Comparison of ENCODE assay signal across 8 cellular contexts in genomic region chr10:102461187-102462054, GRCh38. TPM values are rescaled to one million over a fixed set of nuclear protein-coding genes. Genes with fewer than 3 reads are reported as not detected.
DNase-seq lines count a peak whose midpoint lies in the region; ATAC-seq lines count a peak whose summit lies in the region.

No MANE protein-coding gene starts in this region.

- H4K20me1 ChIP-seq in BLaER1 treated with 17β-estradiol and CSF1 and Interleukin-3, amounts not matched to agents 10 nM and 100 nM: no peaks in the 10 kb centered on the region; a peak in 1 of 22 replicates

- H3K27ac ChIP-seq in BLaER1 treated with 17β-estradiol and CSF1 and Interleukin-3, amounts not matched to agents 10 nM and 100 nM: peak overlapping the region; percentile 54 to 76 (median 70); a peak in 21 of 22 replicates

- no peaks in the 10 kb centered on the region for H3K27me3 Mint-ChIP-seq in activated CD8-positive, alpha-beta T cell treated with anti-CD3 and anti-CD28 coated beads, Interleukin-2, amount 10 ng/mL, durations not matched to agents 7 days and 5 days (ENCODE audit: low read depth)

- H3K4me1 ChIP-seq in BLaER1 treated with 17β-estradiol and CSF1 and Interleukin-3, amounts not matched to agents 10 nM and 100 nM: peaks cover 32 to 42% (median 37%) of the 10 kb centered on the region in 10 experiments

- CTCF ChIA-PET in activated CD8-positive, alpha-beta T cell treated with anti-CD3 and anti-CD28 coated beads, Interleukin-2, amount 10 ng/mL, durations not matched to agents 7 days and 5 days (lab: Charles Lee): interaction anchor here (0.9 to 4.3 kb wide), 17 partner anchors 9 to 309 kb away, joined by 3 to 25 read pairs (median 4); partner anchors contain the start of genes ACTR1A, C10orf95, CUEDC2 and FBXL15

- peak; percentile 70 for DNase-seq in NCI-H82 treated with DMSO at 0.1 percent for 48 hours (lab: John Stamatoyannopoulos, UW; ENCODE audit: unreplicated experiment)
- DNase-seq in activated CD8-positive, alpha-beta T cell treated with anti-CD3 and anti-CD28 coated beads, Interleukin-2, amount 10 ng/mL, durations not matched to agents 7 days and 5 days: peak; percentile 94
- peak; percentile 96 for DNase-seq in ecto neural progenitor cell (ENCODE audit: low spot score)
- DNase-seq in medulla oblongata (ENCODE audit: extremely low spot score): peak; percentile 92
- DNase-seq in stimulated activated CD8-positive, alpha-beta memory T cell treated with anti-CD3 and anti-CD28 coated beads, Interleukin-12 subunit alpha, Interleukin-12 subunit beta, amount 100 ng/mL, for 1 hour (ENCODE audit: low read depth): peak; percentile 88

- peak overlapping the region; percentile 68 to 84 (median 79) for H3K9ac ChIP-seq in BLaER1 treated with 17β-estradiol and CSF1 and Interleukin-3, amounts not matched to agents 10 nM and 100 nM

- H3K9me3 Mint-ChIP-seq in activated CD8-positive, alpha-beta T cell treated with anti-CD3 and anti-CD28 coated beads, Interleukin-2, amount 10 ng/mL, durations not matched to agents 7 days and 5 days (ENCODE audit: insufficient read depth): no peaks in the 10 kb centered on the region

- H3K36me3 ChIP-seq in BLaER1 treated with 17β-estradiol and CSF1 and Interleukin-3, amounts not matched to agents 10 nM and 100 nM: peaks cover 3 to 23% (median 9%) of the 10 kb centered on the region in 11 experiments; a peak in 15 of 22 replicates

- peak overlapping the region; percentile 93 to 99 (median 96) for H3K4me2 ChIP-seq in BLaER1 treated with 17β-estradiol and CSF1 and Interleukin-3, amounts not matched to agents 10 nM and 100 nM

- peak overlapping the region; percentile 67 to 88 (median 78) for H3K4me3 ChIP-seq in BLaER1 treated with 17β-estradiol and CSF1 and Interleukin-3, amounts not matched to agents 10 nM and 100 nM

- H3K4me1 Mint-ChIP-seq in activated CD8-positive, alpha-beta T cell treated with anti-CD3 and anti-CD28 coated beads, Interleukin-2, amount 10 ng/mL, durations not matched to agents 7 days and 5 days (ENCODE audit: low read depth): peaks cover 32% of the 10 kb centered on the region

- H3K27me3 ChIP-seq in BLaER1 treated with 17β-estradiol and CSF1 and Interleukin-3, amounts not matched to agents 10 nM and 100 nM: no peaks in the 10 kb centered on the region

- H3K27ac Mint-ChIP-seq in activated CD8-positive, alpha-beta T cell treated with anti-CD3 and anti-CD28 coated beads, Interleukin-2, amount 10 ng/mL, durations not matched to agents 7 days and 5 days: peak overlapping the region; percentile 79

- peak overlapping the region; percentile 90 for H3K4me3 Mint-ChIP-seq in activated CD8-positive, alpha-beta T cell treated with anti-CD3 and anti-CD28 coated beads, Interleukin-2, amount 10 ng/mL, durations not matched to agents 7 days and 5 days

- POLR2A ChIA-PET in activated CD8-positive, alpha-beta T cell treated with anti-CD3 and anti-CD28 coated beads, Interleukin-2, amount 10 ng/mL, durations not matched to agents 7 days and 5 days (lab: Charles Lee): interaction anchor here (0.6 to 2.7 kb wide), 12 partner anchors 8 to 68 kb away, joined by 3 to 25 read pairs (median 5); partner anchors contain the start of genes C10orf95, CUEDC2, FBXL15 and NFKB2

- H3K36me3 Mint-ChIP-seq in activated CD8-positive, alpha-beta T cell treated with anti-CD3 and anti-CD28 coated beads, Interleukin-2, amount 10 ng/mL, durations not matched to agents 7 days and 5 days (ENCODE audit: low read depth): peaks cover 2% of the 10 kb centered on the region

- H3K9me3 ChIP-seq in BLaER1 treated with 17β-estradiol and CSF1 and Interleukin-3, amounts not matched to agents 10 nM and 100 nM (replicated peaks in 1 of 11): no peaks in the 10 kb centered on the region

- ATAC-seq in GM19395 (IDR thresholded peaks at IDR 0.05; ENCODE audit: unreplicated experiment) (peak; percentile 80), HG03565 (IDR thresholded peaks at IDR 0.05; ENCODE audit: unreplicated experiment) (peak; percentile 73)
- ATAC-seq in activated CD8-positive, alpha-beta T cell treated with anti-CD3 and anti-CD28 coated beads, Interleukin-2, amount 10 ng/mL, durations not matched to agents 7 days and 5 days: peak; percentile 97

RNA-seq across cellular contexts. Expression of gene C10orf95, which starts 10.1 kb away (rescaled TPM):
- total RNA-seq in activated CD8-positive, alpha-beta T cell treated with anti-CD3 and anti-CD28 coated beads, Interleukin-2, amount 10 ng/mL, durations not matched to agents 7 days and 5 days: under 1 TPM in 1 of 2 experiments, not detected in 1; 0.32 TPM

RNA-seq across cellular contexts. Expression of gene CUEDC2, which starts 29.0 kb away (rescaled TPM):
- 10 to 100 TPM; 71.7 to 77.6 TPM for total RNA-seq in activated CD8-positive, alpha-beta T cell treated with anti-CD3 and anti-CD28 coated beads, Interleukin-2, amount 10 ng/mL, durations not matched to agents 7 days and 5 days

RNA-seq across cellular contexts. Expression of gene FBXL15, which starts 40.8 kb away (rescaled TPM):
- 10 to 100 TPM; 12.7 to 13.8 TPM for total RNA-seq in activated CD8-positive, alpha-beta T cell treated with anti-CD3 and anti-CD28 coated beads, Interleukin-2, amount 10 ng/mL, durations not matched to agents 7 days and 5 days

RNA-seq across cellular contexts. Expression of gene ACTR1A, which starts 41.1 kb away (rescaled TPM):
- 10 to 100 TPM; 72.7 to 75.8 TPM for total RNA-seq in activated CD8-positive, alpha-beta T cell treated with anti-CD3 and anti-CD28 coated beads, Interleukin-2, amount 10 ng/mL, durations not matched to agents 7 days and 5 days

RNA-seq across cellular contexts. Expression of gene SUFU, which starts 42.4 kb away (rescaled TPM):
- total RNA-seq in activated CD8-positive, alpha-beta T cell treated with anti-CD3 and anti-CD28 coated beads, Interleukin-2, amount 10 ng/mL, durations not matched to agents 7 days and 5 days: 10 to 100 TPM; 10.6 to 12.0 TPM

Comparison
In these comparisons a context has a peak if more than half of its experiments do, and no peak if none do; other contexts are left out.
1. Peak in every context shown above with its lines: DNase-seq, ATAC-seq, H3K4me3 ChIP-seq and H3K27ac ChIP-seq.